12 cellular contexts compared by ENCODE assay signal in the genomic region with DNA sequence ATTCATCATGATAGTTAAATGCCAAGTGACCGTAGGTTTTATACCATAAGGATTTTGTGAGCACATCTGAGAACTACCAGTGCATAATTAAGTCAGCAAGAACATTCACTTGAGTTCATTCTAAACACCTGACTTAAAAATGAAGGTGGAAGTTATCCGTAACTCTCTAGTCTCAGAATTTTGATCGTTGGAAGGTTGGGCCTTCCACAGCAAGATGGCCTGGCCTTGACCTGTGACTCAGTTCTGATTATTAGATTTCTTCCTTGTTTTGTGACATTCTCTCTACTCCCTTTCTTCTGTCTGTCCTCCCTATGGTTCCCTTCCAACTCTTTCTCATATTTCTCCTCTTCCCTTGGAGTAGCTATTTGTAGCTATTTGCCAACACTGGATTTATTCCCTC. TPM values are rescaled to one million over a fixed set of nuclear protein-coding genes. Genes with fewer than 3 reads are reported as not detected.
DNase-seq lines count a peak whose midpoint lies in the region; ATAC-seq and TF ChIP-seq lines count a peak whose summit lies in the region.
"Had no signal": no experiment of that assay in that cellular context is flagged by ENCODE, and none has a peak within 500 bp of the region (broad histone marks: within the 10 kb centered on the region; RNA-seq: fewer than 3 reads in every experiment).

No MANE protein-coding gene starts in this region.

- DNase-seq in HCT116 (ENCODE audit: low read depth, low spot score): no peak
- DNase-seq in PC-9: no peak
- DNase-seq in iPS-NIHi11 (ENCODE audit: low spot score): no peak
- no peak for DNase-seq in thyroid gland
- DNase-seq: BE2C; CD4-positive, alpha-beta memory T cell; DMS79; HCEC 1CT had no signal

- H3K9me3 ChIP-seq in HCT116 (ENCODE audit: control insufficient read depth in 1 of 2, insufficient read depth in 1 of 2, low read depth in 1 of 2, low read length in 2 of 2) (no peaks in the 10 kb centered on the region), PC-9 (ENCODE audit: insufficient read depth, low read depth) (no peaks in the 10 kb centered on the region), thyroid gland (no peaks in the 10 kb centered on the region)
- H3K9me3 ChIP-seq: BE2C had no signal

- TF ChIP-seq POLR2A in HCT116 (IDR thresholded peaks at IDR 0.05; ENCODE audit: borderline replicate concordance, extremely low read depth, insufficient read depth, insufficient read length) (no peak), thyroid gland (IDR thresholded peaks at IDR 0.05) (no peak)

- H3K36me3 ChIP-seq in ACC112 (ENCODE audit: insufficient read depth, low read length): no peaks in the 10 kb centered on the region
- H3K36me3 ChIP-seq in HCT116 (ENCODE audit: control insufficient read depth in 1 of 2, insufficient read depth in 2 of 2, low read length in 2 of 2): no peaks in the 10 kb centered on the region
- H3K36me3 ChIP-seq in PC-9 (ENCODE audit: low read depth): no peaks in the 10 kb centered on the region
- no peaks in the 10 kb centered on the region for H3K36me3 ChIP-seq in thyroid gland
- H3K36me3 ChIP-seq: BE2C had no signal

- no peak for ATAC-seq in HCT116
- ATAC-seq in esophagus mucosa: peak; percentile 73
- no peak for ATAC-seq in HG03095 (IDR thresholded peaks at IDR 0.05; ENCODE audit: unreplicated experiment)
- ATAC-seq: GM12878 had no signal

- no peak overlapping the region for H3K9ac ChIP-seq in HCT116 (ENCODE audit: low read length)

- H2AFZ ChIP-seq in ACC112 (ENCODE audit: low read length, unreplicated experiment) (peak overlapping the region; percentile 53), HCT116 (ENCODE audit: low read depth, low read length, poor library complexity, severe bottlenecking) (peak overlapping the region; percentile 27), PC-9 (no peak overlapping the region)

- TF ChIP-seq RAD21 in HCT116 (IDR thresholded peaks at IDR 0.05; ENCODE audit: low read depth): no peak

- no peak for TF ChIP-seq CTCF in HCT116 (IDR thresholded peaks at IDR 0.05 in 2 of 3, conservative IDR thresholded peaks at IDR 0.05 in 1 of 3; ENCODE audit: borderline replicate concordance in 1 of 3, insufficient read depth in 1 of 3, low read depth in 2 of 3, low read length in 2 of 3)
- no peak for TF ChIP-seq CTCF in PC-9 (conservative IDR thresholded peaks at IDR 0.05)
- no peak for TF ChIP-seq CTCF in thyroid gland (IDR thresholded peaks at IDR 0.05)

- 82 to 86% methylated on average over 3 of the region's 3 CpGs for WGBS in thyroid gland, 2 donors

- intact Hi-C loops in HCT116 (cut with micrococcal nuclease) (no loop called here), PC-9 (cut with micrococcal nuclease; ENCODE audit: unreplicated experiment) (no loop called here), thyroid gland (cut with DNase I) (no loop called here)

- H3K4me3 ChIP-seq in ACC112 (ENCODE audit: low read depth, low read length): no peak overlapping the region
- no peak overlapping the region for H3K4me3 ChIP-seq in HCT116 (replicated peaks in 1 of 2; ENCODE audit: low read depth in 1 of 2, low read length in 2 of 2)
- no peak overlapping the region for H3K4me3 ChIP-seq in PC-9
- no peak overlapping the region for H3K4me3 ChIP-seq in thyroid gland (replicated peaks in 1 of 3)
- H3K4me3 ChIP-seq: GM12878 had no signal

- BruUV-seq in HCT116 (replicated peaks; lab: Mats Ljungman, UMichigan) (no TSS peak), PC-9 (replicated peaks; lab: Mats Ljungman, UMichigan) (no TSS peak)

- H3K27ac ChIP-seq in ACC112 (ENCODE audit: low read depth, low read length): no peak overlapping the region
- no peak overlapping the region for H3K27ac ChIP-seq in HCT116 (ENCODE audit: low read depth, low read length)
- H3K27ac ChIP-seq in PC-9: no peak overlapping the region
- no peak overlapping the region for H3K27ac ChIP-seq in thyroid gland

- H3F3A ChIP-seq in PC-9 (ENCODE audit: insufficient read depth, low read depth): no peaks in the 10 kb centered on the region

- no peaks in the 10 kb centered on the region for H4K20me1 ChIP-seq in HCT116 (ENCODE audit: insufficient read depth)
- no peaks in the 10 kb centered on the region for H4K20me1 ChIP-seq in PC-9 (ENCODE audit: insufficient read depth)

- H3K79me2 ChIP-seq in ACC112 (ENCODE audit: control insufficient read depth, insufficient read depth, low read length, unreplicated experiment): no peaks in the 10 kb centered on the region
- H3K79me2 ChIP-seq in HCT116 (ENCODE audit: insufficient read depth, low read length): no peaks in the 10 kb centered on the region
- no peaks in the 10 kb centered on the region for H3K79me2 ChIP-seq in PC-9 (ENCODE audit: low read depth)

- no peaks in the 10 kb centered on the region for H3K27me3 ChIP-seq in ACC112 (ENCODE audit: insufficient read depth, low read length)
- H3K27me3 ChIP-seq in HCT116 (ENCODE audit: insufficient read depth, low read length): no peaks in the 10 kb centered on the region
- H3K27me3 ChIP-seq in PC-9 (ENCODE audit: insufficient read depth, low read depth): no peaks in the 10 kb centered on the region
- H3K27me3 ChIP-seq in thyroid gland: no peaks in the 10 kb centered on the region
- H3K27me3 ChIP-seq: BE2C had no signal

- RAD21 ChIA-PET in HCT116 (lab: Charles Lee; ENCODE audit: low non-redundant PET in 1 of 2, low total read pairs in 2 of 2, uncharacterized antibody in 2 of 2, unreplicated experiment in 2 of 2): no interaction called here

- CTCF ChIA-PET in HCT116 (lab: Charles Lee): no interaction called here
- CTCF ChIA-PET in PC-9 (lab: Charles Lee): no interaction called here

- H3K9me2 ChIP-seq in HCT116 (ENCODE audit: insufficient read depth) (no peaks in the 10 kb centered on the region), PC-9 (ENCODE audit: insufficient read depth) (no peaks in the 10 kb centered on the region)

- H3K4me1 ChIP-seq in ACC112 (ENCODE audit: control insufficient read depth, insufficient read depth, low read length, unreplicated experiment) (no peaks in the 10 kb centered on the region), HCT116 (ENCODE audit: control insufficient read depth in 1 of 2, insufficient read depth in 2 of 2, low read length in 2 of 2) (peaks cover 0 to 9% of the 10 kb centered on the region in 2 experiments; a peak in 2 of 4 replicates), PC-9 (replicated peaks; ENCODE audit: insufficient read depth) (peaks cover 10% of the 10 kb centered on the region), thyroid gland (no peaks in the 10 kb centered on the region)
- H3K4me1 ChIP-seq: BE2C had no signal

- peak overlapping the region; percentile 24 for H3K4me2 ChIP-seq in HCT116 (ENCODE audit: low read length)
- H3K4me2 ChIP-seq in PC-9: peak overlapping the region; percentile 11; the same call in 1 of the 2 replicates

- POLR2A ChIA-PET in HCT116 (lab: Charles Lee) (no interaction called here), PC-9 (lab: Charles Lee; ENCODE audit: unreplicated experiment) (no interaction called here)

TF ChIP-seq in HCT116, 20 proteins besides CTCF, POLR2A, EP300 and RAD21:
- no peak for TF ChIP-seq SIN3A (IDR thresholded peaks at IDR 0.05; ENCODE audit: low read depth)
- TF ChIP-seq POLR2AphosphoS5 (IDR thresholded peaks at IDR 0.05; ENCODE audit: low read depth, low read length): no peak
- TF ChIP-seq EGR1 (IDR thresholded peaks at IDR 0.05; ENCODE audit: low read depth): no peak
- no peak for TF ChIP-seq ELF1 (IDR thresholded peaks at IDR 0.05; ENCODE audit: borderline replicate concordance, low read depth)

RNA-seq across cellular contexts. Expression of a gene that starts 20.0 kb away (rescaled TPM):
- 6.1 TPM for total RNA-seq in HCT116 (2021; ENCODE audit: unreplicated experiment)
- polyA plus RNA-seq in HCT116 (2012): 2.4 and 2.6 TPM in 2 replicates
- total RNA-seq in PC-9 (2021): 14.1 and 14.3 TPM in 2 replicates
- 15.9 TPM for total RNA-seq in esophagus mucosa
- total RNA-seq in thyroid gland: 10 to 100 TPM; 15.8 to 23.9 (median 20.9) TPM
